ENCODE assay signal across 9 cellular contexts in genomic region chr1:175376194-175376593, GRCh38.
DNase-seq lines count a peak whose midpoint lies in the region; TF ChIP-seq lines count a peak whose summit lies in the region.
"Had no signal": no experiment of that assay in that cellular context is flagged by ENCODE, and none has a peak within 500 bp of the region (broad histone marks: within the 10 kb centered on the region; RNA-seq: fewer than 3 reads in every experiment).

No MANE protein-coding gene starts in this region.

- no peak overlapping the region for H3K27ac ChIP-seq in ascending aorta
- H3K27ac ChIP-seq: BLaER1 treated with 17β-estradiol and CSF1 and Interleukin-3, amounts not matched to agents 10 nM and 100 nM had no signal

- no peaks in the 10 kb centered on the region for H3K27me3 Mint-ChIP-seq in osteocyte (ENCODE audit: unreplicated experiment)

- no peaks in the 10 kb centered on the region for H3K36me3 Mint-ChIP-seq in osteocyte (ENCODE audit: unreplicated experiment)

- TF ChIP-seq CTCF in ascending aorta (IDR thresholded peaks at IDR 0.05) (peak in 2 of 3 experiments; percentile 31 to 36), osteocyte (IDR thresholded peaks at IDR 0.05) (peak; percentile 36)

- in situ Hi-C loops in KBM-7 (cut with MboI; ENCODE audit: low pct_unique_long_range_greater_than_20kb, low sequenced_read_pairs) = no loop called here

- no peaks in the 10 kb centered on the region for H3K36me3 ChIP-seq in ascending aorta
- H3K36me3 ChIP-seq: BLaER1 treated with 17β-estradiol and CSF1 and Interleukin-3, amounts not matched to agents 10 nM and 100 nM had no signal

- H3K4me1 ChIP-seq in ascending aorta = no peaks in the 10 kb centered on the region
- H3K4me1 ChIP-seq: BLaER1 treated with 17β-estradiol and CSF1 and Interleukin-3, amounts not matched to agents 10 nM and 100 nM had no signal

- no peak overlapping the region for H3K4me3 Mint-ChIP-seq in osteocyte (ENCODE audit: unreplicated experiment)

- H3K27me3 ChIP-seq in ascending aorta = no peaks in the 10 kb centered on the region
- H3K27me3 ChIP-seq: BLaER1 treated with 17β-estradiol and CSF1 and Interleukin-3, amounts not matched to agents 10 nM and 100 nM had no signal

- no peaks in the 10 kb centered on the region for H3K4me1 Mint-ChIP-seq in osteocyte (ENCODE audit: unreplicated experiment)

- H3K9me3 ChIP-seq in ascending aorta = no peaks in the 10 kb centered on the region
- H3K9me3 ChIP-seq: BLaER1 treated with 17β-estradiol and CSF1 and Interleukin-3, amounts not matched to agents 10 nM and 100 nM had no signal

- H3K27ac Mint-ChIP-seq in osteocyte (ENCODE audit: unreplicated experiment) = no peak overlapping the region

- no peak overlapping the region for H3K4me3 ChIP-seq in ascending aorta
- H3K4me3 ChIP-seq: BLaER1 treated with 17β-estradiol and CSF1 and Interleukin-3, amounts not matched to agents 10 nM and 100 nM had no signal

- DNase-seq in NCI-H510A treated with DMSO at 0.1 percent for 48 hours (lab: John Stamatoyannopoulos, UW) (peak; percentile 42), NCI-H510A (lab: John Stamatoyannopoulos, UW) (no peak), KBM-7 (peak; percentile 5), ascending aorta (ENCODE audit: low spot score in 2 of 2) (no peak), osteocyte (ENCODE audit: extremely low spot score, unreplicated experiment) (peak; percentile 19), DMS114 treated with DMSO at 0.1 percent for 48 hours (lab: John Stamatoyannopoulos, UW; ENCODE audit: unreplicated experiment) (no peak)
- DNase-seq in stimulated activated CD4-positive, alpha-beta T cell treated with anti-CD3 and anti-CD28 coated beads, Interleukin-1b, Interleukin-23, amount 100 ng/mL, for 48 hours = no peak
- DNase-seq in stimulated activated naive CD4-positive, alpha-beta T cell treated with Interleukin-2 at 50 U/mL for 16 hours (lab: John Stamatoyannopoulos, UW) = no peak

- H3K9me3 Mint-ChIP-seq in osteocyte (ENCODE audit: unreplicated experiment) = no peaks in the 10 kb centered on the region

- intact Hi-C loops in ascending aorta (cut with DNase I) = loop anchor here (10.0 kb wide), 1 partner anchor 509 kb away; no protein-coding TSS in a partner anchor

Comparison
In these comparisons a context has a peak if more than half of its experiments do, and no peak if none do; other contexts are left out.
1. DNase-seq: peak in NCI-H510A treated with DMSO at 0.1 percent for 48 hours (single experiment), KBM-7 (single experiment) and osteocyte (single experiment); none in NCI-H510A (single experiment), ascending aorta (0 of 2), DMS114 treated with DMSO at 0.1 percent for 48 hours (single experiment), stimulated activated CD4-positive, alpha-beta T cell treated with anti-CD3 and anti-CD28 coated beads, Interleukin-1b, Interleukin-23, amount 100 ng/mL, for 48 hours (single experiment) and stimulated activated naive CD4-positive, alpha-beta T cell treated with Interleukin-2 at 50 U/mL for 16 hours (single experiment).